ENCODE assay signal across 8 cellular contexts in the genomic region with DNA sequence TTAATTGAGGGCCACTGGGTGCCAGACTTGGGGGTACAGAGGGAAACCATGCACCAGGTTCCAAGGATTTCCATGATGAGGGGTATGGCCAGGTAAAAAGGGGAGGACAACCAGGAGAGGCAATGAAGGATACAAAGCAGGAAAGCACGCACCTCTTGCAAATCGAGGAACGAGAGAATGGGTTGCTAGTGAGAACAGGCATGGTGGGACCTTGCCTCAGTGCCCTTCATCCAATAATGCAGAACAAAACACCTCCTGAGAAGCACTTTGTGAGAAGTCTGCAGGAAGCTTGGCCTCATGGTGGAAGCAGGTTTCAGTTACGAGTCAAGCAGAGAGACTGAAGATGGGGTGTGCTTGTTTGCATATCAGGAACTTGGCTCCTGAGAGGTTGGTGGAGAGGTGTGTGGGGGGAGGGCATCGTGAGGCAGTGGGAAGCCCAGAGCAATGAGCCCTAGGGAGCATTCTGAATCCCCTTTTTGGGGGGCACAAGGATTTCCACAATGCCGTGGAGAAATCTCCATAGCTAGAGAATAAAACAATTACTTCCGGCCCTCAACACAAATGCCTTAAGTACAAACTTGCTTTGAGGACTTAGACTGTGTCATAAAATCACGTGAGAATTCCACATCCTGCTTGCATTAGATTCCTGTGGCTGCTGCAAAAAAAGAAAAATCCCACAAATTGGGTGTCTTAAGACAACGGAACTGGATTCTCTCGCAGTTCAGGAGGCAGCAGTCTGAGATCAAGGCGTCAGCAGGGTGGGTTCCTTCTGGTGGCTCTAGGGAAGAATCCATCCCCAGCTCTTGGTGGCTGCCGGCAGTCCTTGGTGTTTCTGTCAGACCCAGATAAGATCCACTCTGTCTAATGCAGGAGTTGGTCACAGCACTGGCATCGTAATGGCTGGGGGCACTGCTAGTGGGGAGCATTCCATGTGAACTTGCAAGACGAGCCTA.
DNase-seq lines count a peak whose midpoint lies in the region; ATAC-seq and TF ChIP-seq lines count a peak whose summit lies in the region.

No MANE protein-coding gene starts in this region.

- H3K27me3 ChIP-seq in mucosa of rectum (ENCODE audit: control insufficient read depth in 2 of 2, insufficient read depth in 2 of 2, low read length in 2 of 2), result peaks cover 6 to 15% of the 10 kb centered on the region in 2 donors

- TF ChIP-seq CTCF in coronary artery (IDR thresholded peaks at IDR 0.05), result no peak

- DNase-seq in CMK (ENCODE audit: low read depth) (peak; percentile 76), MV-4-11 (lab: John Stamatoyannopoulos, UW) (peak; percentile 98), coronary artery (ENCODE audit: low spot score) (no peak), NCI-H748 treated with DMSO at 0.1 percent for 48 hours (lab: John Stamatoyannopoulos, UW) (no peak)
- DNase-seq in stimulated activated CD8-positive, alpha-beta memory T cell treated with anti-CD3 and anti-CD28 coated beads, Interleukin-4, amount 100 ng/mL, for 48 hours, result no peak
- no peak for DNase-seq in activated CD4-positive, alpha-beta T cell treated with anti-CD3 and anti-CD28 coated beads, Interleukin-2, amount 50 U/mL, for 4 hours

- peak overlapping the region; percentile 60 for H3K4me3 ChIP-seq in coronary artery
- peak overlapping the region; percentile 28 to 59 for H3K4me3 ChIP-seq in mucosa of rectum (ENCODE audit: low read length in 2 of 2)

- ATAC-seq in GM21723 (IDR thresholded peaks at IDR 0.05; ENCODE audit: unreplicated experiment), result no peak

- no peaks in the 10 kb centered on the region for H3K36me3 ChIP-seq in mucosa of rectum (ENCODE audit: control insufficient read depth in 2 of 2, insufficient read depth in 2 of 2, low read length in 2 of 2)

- H3K9ac ChIP-seq in mucosa of rectum (ENCODE audit: low read depth in 1 of 2, low read length in 2 of 2), result no peak overlapping the region

- H3K9me3 ChIP-seq in mucosa of rectum (ENCODE audit: control insufficient read depth in 2 of 2, low read length in 2 of 2), result no peaks in the 10 kb centered on the region

- H3K27ac ChIP-seq in coronary artery (peak overlapping the region in 1 of 2 donors; percentile 35), mucosa of rectum (ENCODE audit: low read depth in 2 of 2, low read length in 2 of 2) (no peak overlapping the region)

- H3K4me1 ChIP-seq in mucosa of rectum (ENCODE audit: control insufficient read depth in 2 of 2, insufficient read depth in 2 of 2, low read length in 2 of 2), result peaks cover 0 to 3% of the 10 kb centered on the region in 2 donors

Comparison
In these comparisons a context has a peak if more than half of its experiments do, and no peak if none do; other contexts are left out.
1. DNase-seq: peak in CMK (single experiment) and MV-4-11 (single experiment); none in coronary artery (single experiment), NCI-H748 treated with DMSO at 0.1 percent for 48 hours (single experiment), stimulated activated CD8-positive, alpha-beta memory T cell treated with anti-CD3 and anti-CD28 coated beads, Interleukin-4, amount 100 ng/mL, for 48 hours (single experiment) and activated CD4-positive, alpha-beta T cell treated with anti-CD3 and anti-CD28 coated beads, Interleukin-2, amount 50 U/mL, for 4 hours (0 of 2).